ENCODE assay signal across 13 cellular contexts in genomic region chr2:71609441-71609840, GRCh38.
DNase-seq lines count a peak whose midpoint lies in the region; ATAC-seq and TF ChIP-seq lines count a peak whose summit lies in the region.
"Had no signal": no experiment of that assay in that cellular context is flagged by ENCODE, and none has a peak within 500 bp of the region (broad histone marks: within the 10 kb centered on the region; RNA-seq: fewer than 3 reads in every experiment).

No MANE protein-coding gene starts in this region.

- H3K27me3 Mint-ChIP-seq in MCF 10A (ENCODE audit: insufficient read depth, unreplicated experiment), result peaks cover 53% of the 10 kb centered on the region

- H3K9me3 Mint-ChIP-seq in MCF 10A (ENCODE audit: unreplicated experiment), result no peaks in the 10 kb centered on the region
- H3K9me3 Mint-ChIP-seq: CD4-positive, alpha-beta T cell had no signal

- CTCF ChIA-PET in MCF 10A (lab: Yijun Ruan, JAX), result interaction anchor here (0.6 to 5.0 kb wide), 21 partner anchors 8 to 970 kb away, joined by 3 to 60 read pairs (median 3); no protein-coding TSS in a partner anchor

- ATAC-seq in GM19455 (IDR thresholded peaks at IDR 0.05; ENCODE audit: unreplicated experiment) (no peak), GM18868 (IDR thresholded peaks at IDR 0.05; ENCODE audit: unreplicated experiment) (no peak)
- ATAC-seq: left colon had no signal

- intact Hi-C loops in MCF 10A (cut with micrococcal nuclease), result no loop called here

- H3K4me3 ChIP-seq in neutrophil (ENCODE audit: low read depth in 1 of 2, low read length in 1 of 2), result no peak overlapping the region
- H3K4me3 ChIP-seq: ascending aorta, HAP-1 had no signal

- no peak overlapping the region for H3K27ac Mint-ChIP-seq in MCF 10A (ENCODE audit: low read depth, unreplicated experiment)
- H3K27ac Mint-ChIP-seq: CD4-positive, alpha-beta T cell had no signal

- TF ChIP-seq CTCF in MCF 10A (IDR thresholded peaks at IDR 0.05; ENCODE audit: unreplicated experiment), result no peak
- no peak for TF ChIP-seq CTCF in neutrophil (IDR thresholded peaks at IDR 0.05)

- POLR2A ChIA-PET in MCF 10A (lab: Yijun Ruan, JAX), result interaction anchor here (0.9 to 1.0 kb wide), 3 partner anchors 312 to 379 kb away, joined by 3 to 4 read pairs (median 4); no protein-coding TSS in a partner anchor

- H3K27me3 ChIP-seq in neutrophil, result no peaks in the 10 kb centered on the region
- H3K27me3 ChIP-seq: ascending aorta had no signal

- H3K36me3 ChIP-seq in neutrophil, result peaks cover 100% of the 10 kb centered on the region
- H3K36me3 ChIP-seq: ascending aorta, HAP-1 had no signal

- peaks cover 5% of the 10 kb centered on the region for H3K4me1 Mint-ChIP-seq in MCF 10A (ENCODE audit: insufficient read depth, unreplicated experiment)

- H3K27ac ChIP-seq in neutrophil, result peak overlapping the region; percentile 31
- H3K27ac ChIP-seq: ascending aorta had no signal

- in situ Hi-C loops in ACHN (cut with HindIII; ENCODE audit: low pct_ligation_motif_present, low pct_unique_long_range_greater_than_20kb, low sequenced_read_pairs), result no loop called here

- peaks cover 0 to 2% of the 10 kb centered on the region in 2 experiments for H3K4me1 ChIP-seq in neutrophil (ENCODE audit: control insufficient read depth in 1 of 2, insufficient read depth in 1 of 2, low read depth in 1 of 2, low read length in 1 of 2)
- H3K4me1 ChIP-seq: HAP-1 had no signal

- no peak overlapping the region for H3K4me3 Mint-ChIP-seq in MCF 10A (ENCODE audit: unreplicated experiment)
- H3K4me3 Mint-ChIP-seq: CD4-positive, alpha-beta T cell had no signal

- H3K9me3 ChIP-seq in neutrophil, result no peaks in the 10 kb centered on the region
- H3K9me3 ChIP-seq: ascending aorta, HAP-1 had no signal

- BruUV-seq in MCF 10A (replicated peaks; lab: Mats Ljungman, UMichigan), result no TSS peak

- DNase-seq in EH (ENCODE audit: low read depth) (peak; percentile 77), M059J (ENCODE audit: low read depth) (peak; percentile 83), MCF 10A (ENCODE audit: unreplicated experiment) (peak; percentile 20), ACHN (no peak)
- DNase-seq: NCI-H2081 treated with DMSO at 0.1 percent for 48 hours; stimulated activated naive CD4-positive, alpha-beta T cell had no signal

- H3K36me3 Mint-ChIP-seq in MCF 10A (ENCODE audit: insufficient read depth, unreplicated experiment), result no peaks in the 10 kb centered on the region
